16 cellular contexts compared by ENCODE assay signal in the genomic region with DNA sequence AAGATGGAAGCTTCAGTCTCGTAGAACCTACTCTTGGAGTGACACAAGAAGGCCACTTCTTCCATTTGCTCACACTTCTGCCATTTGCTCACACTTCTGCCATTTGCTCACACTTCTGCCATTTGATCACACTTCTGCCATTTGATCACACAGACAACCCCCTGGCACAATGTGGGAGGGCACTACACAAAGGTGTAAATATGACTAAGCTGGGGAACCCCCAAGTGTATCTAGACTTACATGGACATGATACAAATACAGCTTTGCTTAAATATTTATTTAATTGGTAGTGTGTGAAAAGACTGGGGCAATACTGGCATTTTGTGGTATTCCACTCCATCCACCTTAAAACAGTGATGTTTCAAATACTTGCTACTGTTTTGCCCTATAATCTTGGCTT.
A peak's percentile ranks its signal among the peaks of the same experiment; 100 is the strongest.
DNase-seq lines count a peak whose midpoint lies in the region; ATAC-seq lines count a peak whose summit lies in the region.
"Had no signal": no experiment of that assay in that cellular context is flagged by ENCODE, and none has a peak within 500 bp of the region (broad histone marks: within the 10 kb centered on the region; RNA-seq: fewer than 3 reads in every experiment).

No MANE protein-coding gene starts in this region.

- CTCF ChIA-PET in activated CD4-positive, alpha-beta T cell treated with anti-CD3 and anti-CD28 coated beads for 36 hours (lab: Charles Lee) = interaction anchor here (0.5 to 0.6 kb wide), 2 partner anchors 42 to 514 kb away, joined by 3 read pairs; no protein-coding TSS in a partner anchor
- CTCF ChIA-PET in activated naive CD4-positive, alpha-beta T cell treated with anti-CD3 and anti-CD28 coated beads for 36 hours (lab: Charles Lee) = interaction anchor here (0.6 kb wide), 1 partner anchor 8 kb away, joined by 6 read pairs; no protein-coding TSS in a partner anchor

- H3K36me3 Mint-ChIP-seq in activated CD4-positive, alpha-beta T cell treated with anti-CD3 and anti-CD28 coated beads for 36 hours (ENCODE audit: low read depth) = no peaks in the 10 kb centered on the region
- no peaks in the 10 kb centered on the region for H3K36me3 Mint-ChIP-seq in activated naive CD4-positive, alpha-beta T cell treated with anti-CD3 and anti-CD28 coated beads for 36 hours (ENCODE audit: low read depth)
- H3K36me3 Mint-ChIP-seq in stimulated activated effector memory CD8-positive, alpha-beta T cell treated with anti-CD3 and anti-CD28 coated beads, Interleukin-12 subunit alpha, Interleukin-12 subunit beta, amount 100 ng/mL, for 72 hours = no peaks in the 10 kb centered on the region
- no peaks in the 10 kb centered on the region for H3K36me3 Mint-ChIP-seq in immature natural killer cell
- H3K36me3 Mint-ChIP-seq: CD14-positive monocyte; CD8-positive, alpha-beta T cell had no signal

- H3K27me3 Mint-ChIP-seq in activated CD4-positive, alpha-beta T cell treated with anti-CD3 and anti-CD28 coated beads for 36 hours = no peaks in the 10 kb centered on the region
- H3K27me3 Mint-ChIP-seq in activated naive CD4-positive, alpha-beta T cell treated with anti-CD3 and anti-CD28 coated beads for 36 hours (ENCODE audit: low read depth) = no peaks in the 10 kb centered on the region
- H3K27me3 Mint-ChIP-seq in immature natural killer cell (ENCODE audit: low read depth in 3 of 3) = peaks cover 0 to 2% (median 0%) of the 10 kb centered on the region in 3 donors

- POLR2A ChIA-PET in activated CD4-positive, alpha-beta T cell treated with anti-CD3 and anti-CD28 coated beads for 36 hours (lab: Charles Lee) = no interaction called here

- no peak overlapping the region for H3K27ac Mint-ChIP-seq in activated CD4-positive, alpha-beta T cell treated with anti-CD3 and anti-CD28 coated beads for 36 hours
- no peak overlapping the region for H3K27ac Mint-ChIP-seq in activated naive CD4-positive, alpha-beta T cell treated with anti-CD3 and anti-CD28 coated beads for 36 hours
- no peak overlapping the region for H3K27ac Mint-ChIP-seq in stimulated activated effector memory CD8-positive, alpha-beta T cell treated with anti-CD3 and anti-CD28 coated beads, Interleukin-12 subunit alpha, Interleukin-12 subunit beta, amount 100 ng/mL, for 72 hours
- no peak overlapping the region for H3K27ac Mint-ChIP-seq in immature natural killer cell
- H3K27ac Mint-ChIP-seq: CD14-positive monocyte; CD8-positive, alpha-beta T cell; GM23338 had no signal

- intact Hi-C loops in activated CD4-positive, alpha-beta T cell treated with anti-CD3 and anti-CD28 coated beads for 36 hours (cut with DNase I, micrococcal nuclease) = no loop called here
- intact Hi-C loops in activated naive CD4-positive, alpha-beta T cell treated with anti-CD3 and anti-CD28 coated beads for 36 hours (cut with micrococcal nuclease) = no loop called here

- no peaks in the 10 kb centered on the region for H3K4me1 Mint-ChIP-seq in activated CD4-positive, alpha-beta T cell treated with anti-CD3 and anti-CD28 coated beads for 36 hours
- peaks cover 2% of the 10 kb centered on the region for H3K4me1 Mint-ChIP-seq in activated naive CD4-positive, alpha-beta T cell treated with anti-CD3 and anti-CD28 coated beads for 36 hours (ENCODE audit: low read depth)
- H3K4me1 Mint-ChIP-seq in stimulated activated effector memory CD8-positive, alpha-beta T cell treated with anti-CD3 and anti-CD28 coated beads, Interleukin-12 subunit alpha, Interleukin-12 subunit beta, amount 100 ng/mL, for 72 hours = no peaks in the 10 kb centered on the region
- H3K4me1 Mint-ChIP-seq in immature natural killer cell = no peaks in the 10 kb centered on the region
- H3K4me1 Mint-ChIP-seq: CD14-positive monocyte, GM23338 had no signal

- no peaks in the 10 kb centered on the region for H3K9me3 Mint-ChIP-seq in activated CD4-positive, alpha-beta T cell treated with anti-CD3 and anti-CD28 coated beads for 36 hours (ENCODE audit: low read depth)
- peaks cover under 1% of the 10 kb centered on the region for H3K9me3 Mint-ChIP-seq in activated naive CD4-positive, alpha-beta T cell treated with anti-CD3 and anti-CD28 coated beads for 36 hours
- H3K9me3 Mint-ChIP-seq in stimulated activated effector memory CD8-positive, alpha-beta T cell treated with anti-CD3 and anti-CD28 coated beads, Interleukin-12 subunit alpha, Interleukin-12 subunit beta, amount 100 ng/mL, for 72 hours = no peaks in the 10 kb centered on the region
- H3K9me3 Mint-ChIP-seq in immature natural killer cell = peaks cover 0 to 6% (median 0%) of the 10 kb centered on the region in 6 donors
- H3K9me3 Mint-ChIP-seq: CD8-positive, alpha-beta T cell; GM23338 had no signal

- peak; percentile 16 for DNase-seq in activated CD4-positive, alpha-beta T cell treated with anti-CD3 and anti-CD28 coated beads for 36 hours
- no peak for DNase-seq in activated CD4-positive, alpha-beta T cell treated with anti-CD3 and anti-CD28 coated beads for 1 hour
- peak; percentile 6 for DNase-seq in activated naive CD4-positive, alpha-beta T cell treated with anti-CD3 and anti-CD28 coated beads for 36 hours
- DNase-seq in activated naive CD4-positive, alpha-beta T cell treated with anti-CD3 and anti-CD28 coated beads, Interleukin-2, amount 50 U/mL, for 16 hours = no peak
- no peak for DNase-seq in stimulated activated effector memory CD8-positive, alpha-beta T cell treated with anti-CD3 and anti-CD28 coated beads, Interleukin-12 subunit alpha, Interleukin-12 subunit beta, amount 100 ng/mL, for 72 hours (ENCODE audit: low spot score in 2 of 2)
- DNase-seq in NCI-H2227 treated with DMSO at 0.1 percent for 48 hours (lab: John Stamatoyannopoulos, UW) = no peak
- DNase-seq in immature natural killer cell = no peak
- DNase-seq: CD8-positive, alpha-beta T cell; COR-L47; DMS153; DMS79 treated with DMSO at 0.1 percent for 48 hours; EL; H7 had no signal

- no peak overlapping the region for H3K4me3 Mint-ChIP-seq in activated CD4-positive, alpha-beta T cell treated with anti-CD3 and anti-CD28 coated beads for 36 hours
- no peak overlapping the region for H3K4me3 Mint-ChIP-seq in activated naive CD4-positive, alpha-beta T cell treated with anti-CD3 and anti-CD28 coated beads for 36 hours
- H3K4me3 Mint-ChIP-seq in stimulated activated effector memory CD8-positive, alpha-beta T cell treated with anti-CD3 and anti-CD28 coated beads, Interleukin-12 subunit alpha, Interleukin-12 subunit beta, amount 100 ng/mL, for 72 hours = no peak overlapping the region
- H3K4me3 Mint-ChIP-seq in immature natural killer cell = no peak overlapping the region
- H3K4me3 Mint-ChIP-seq: CD14-positive monocyte; CD8-positive, alpha-beta T cell; GM23338 had no signal

- ATAC-seq in activated CD4-positive, alpha-beta T cell treated with anti-CD3 and anti-CD28 coated beads for 36 hours = peak; percentile 49
- peak; percentile 54 for ATAC-seq in GM19463 (IDR thresholded peaks at IDR 0.05; ENCODE audit: unreplicated experiment)
- ATAC-seq in stimulated activated effector memory CD8-positive, alpha-beta T cell treated with anti-CD3 and anti-CD28 coated beads, Interleukin-12 subunit alpha, Interleukin-12 subunit beta, amount 100 ng/mL, for 72 hours = peak; percentile 47
- ATAC-seq: CD8-positive, alpha-beta T cell; GM23338 had no signal

Comparison
In these comparisons a context has a peak if more than half of its experiments do, and no peak if none do; other contexts are left out.
1. DNase-seq: peak in activated CD4-positive, alpha-beta T cell treated with anti-CD3 and anti-CD28 coated beads for 36 hours (single experiment) and activated naive CD4-positive, alpha-beta T cell treated with anti-CD3 and anti-CD28 coated beads for 36 hours (single experiment); none in activated CD4-positive, alpha-beta T cell treated with anti-CD3 and anti-CD28 coated beads for 1 hour (single experiment), activated naive CD4-positive, alpha-beta T cell treated with anti-CD3 and anti-CD28 coated beads, Interleukin-2, amount 50 U/mL, for 16 hours (single experiment), stimulated activated effector memory CD8-positive, alpha-beta T cell treated with anti-CD3 and anti-CD28 coated beads, Interleukin-12 subunit alpha, Interleukin-12 subunit beta, amount 100 ng/mL, for 72 hours (0 of 2), NCI-H2227 treated with DMSO at 0.1 percent for 48 hours (single experiment) and immature natural killer cell (0 of 3).
2. Peak in every context shown above with its lines, with median percentiles within 50 percentile points of each other: ATAC-seq.